In genomic region chr11:9823439-9823838, GRCh38 we compare ENCODE assay signal across 21 cellular contexts.
"Had no signal": no experiment of that assay in that cellular context is flagged by ENCODE, and none has a peak within 500 bp of the region (broad histone marks: within the 10 kb centered on the region; RNA-seq: fewer than 3 reads in every experiment).

No MANE protein-coding gene starts in this region.

- H3K36me3 Mint-ChIP-seq: activated CD4-positive, alpha-beta memory T cell treated with anti-CD3 and anti-CD28 coated beads for 36 hours; activated naive CD8-positive, alpha-beta T cell treated with anti-CD3 and anti-CD28 coated beads for 36 hours had no signal

- H3K27me3 ChIP-seq: breast epithelium, gastrocnemius medialis, right lobe of liver, spleen, transverse colon had no signal

- H3K4me1 ChIP-seq: breast epithelium, gastrocnemius medialis, psoas muscle, right lobe of liver, spleen had no signal

- FAIRE-seq: kidney had no signal

- H3K27ac ChIP-seq: breast epithelium, gastrocnemius medialis, psoas muscle, right lobe of liver, SK-N-MC, spleen, transverse colon had no signal

- H3K4me3 Mint-ChIP-seq: activated CD4-positive, alpha-beta memory T cell treated with anti-CD3 and anti-CD28 coated beads for 36 hours; activated naive CD8-positive, alpha-beta T cell treated with anti-CD3 and anti-CD28 coated beads for 36 hours; stimulated activated naive B cell treated with anti-CD40 and anti-IgM and Interleukin-4, amounts not matched to agents 10 μg/mL and 1 μg/mL and 100 μg/mL, for 72 hours had no signal

- H3K27ac Mint-ChIP-seq: activated CD4-positive, alpha-beta memory T cell treated with anti-CD3 and anti-CD28 coated beads for 36 hours; activated naive CD8-positive, alpha-beta T cell treated with anti-CD3 and anti-CD28 coated beads for 36 hours; stimulated activated naive B cell treated with anti-CD40 and anti-IgM and Interleukin-4, amounts not matched to agents 10 μg/mL and 1 μg/mL and 100 μg/mL, for 72 hours had no signal

- DNase-seq: activated CD4-positive, alpha-beta memory T cell treated with anti-CD3 and anti-CD28 coated beads for 36 hours; activated CD4-positive, CD25-positive, alpha-beta regulatory T cell treated with anti-CD3 and anti-CD28 coated beads, Interleukin-2, amount 50 U/mL, for 72 hours; activated gamma-delta T cell treated with Interleukin-2 at 50 U/mL for 16 hours; activated naive CD8-positive, alpha-beta T cell treated with anti-CD3 and anti-CD28 coated beads for 36 hours; activated T-cell treated with anti-CD3 and anti-CD28 coated beads, Interleukin-2, amount 50 U/mL, for 48 hours; anterior cingulate cortex; gastrocnemius medialis; kidney; left ventricle myocardium superior; midbrain; nucleus accumbens; psoas muscle; right lobe of liver; spleen; stimulated activated CD4-positive, alpha-beta T cell treated with anti-CD3 and anti-CD28 coated beads, Interleukin-1b, Interleukin-23, amount 100 ng/mL, for 48 hours; stimulated activated naive B cell treated with anti-CD40 and anti-IgM and Interleukin-4, amounts not matched to agents 10 μg/mL and 1 μg/mL and 100 μg/mL, for 72 hours; substantia nigra; T-helper 2 cell; transverse colon had no signal

- H3K36me3 ChIP-seq: breast epithelium, gastrocnemius medialis, right lobe of liver, transverse colon had no signal

- H3K4me3 ChIP-seq: breast epithelium, gastrocnemius medialis, psoas muscle, right lobe of liver, SK-N-MC, spleen, transverse colon had no signal

- H3K27me3 Mint-ChIP-seq: activated CD4-positive, alpha-beta memory T cell treated with anti-CD3 and anti-CD28 coated beads for 36 hours; activated naive CD8-positive, alpha-beta T cell treated with anti-CD3 and anti-CD28 coated beads for 36 hours; stimulated activated naive B cell treated with anti-CD40 and anti-IgM and Interleukin-4, amounts not matched to agents 10 μg/mL and 1 μg/mL and 100 μg/mL, for 72 hours had no signal

- ATAC-seq: gastrocnemius medialis; left ventricle myocardium superior; psoas muscle; right lobe of liver; stimulated activated naive B cell treated with anti-CD40 and anti-IgM and Interleukin-4, amounts not matched to agents 10 μg/mL and 1 μg/mL and 100 μg/mL, for 72 hours had no signal

- H3K9me3 Mint-ChIP-seq: activated CD4-positive, alpha-beta memory T cell treated with anti-CD3 and anti-CD28 coated beads for 36 hours; activated naive CD8-positive, alpha-beta T cell treated with anti-CD3 and anti-CD28 coated beads for 36 hours; stimulated activated naive B cell treated with anti-CD40 and anti-IgM and Interleukin-4, amounts not matched to agents 10 μg/mL and 1 μg/mL and 100 μg/mL, for 72 hours had no signal

- H3K9me3 ChIP-seq: breast epithelium, gastrocnemius medialis, psoas muscle, right lobe of liver, spleen, transverse colon had no signal
